In the genomic region with DNA sequence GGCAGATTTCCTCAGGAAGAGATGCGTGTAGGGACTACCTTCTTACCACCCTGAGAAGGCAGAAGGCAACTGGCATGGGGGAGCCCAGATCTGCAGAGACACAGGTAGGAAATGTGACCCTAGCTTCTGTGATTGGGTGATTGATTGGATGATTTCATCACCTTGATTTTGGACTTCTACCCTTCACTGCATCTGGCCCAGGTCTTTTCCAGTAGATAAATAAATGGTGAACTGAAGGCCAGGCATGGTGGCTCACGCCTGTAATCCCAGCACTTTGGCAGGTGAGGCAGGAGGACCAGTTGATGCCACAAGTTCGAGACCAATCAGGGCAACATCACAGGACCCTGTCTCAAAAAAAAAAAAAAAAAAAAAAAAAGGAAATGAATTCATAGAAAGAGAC, we compare ENCODE assay signal across 32 cellular contexts.
"Had no signal": no experiment of that assay in that cellular context is flagged by ENCODE, and none has a peak within 500 bp of the region (broad histone marks: within the 10 kb centered on the region; RNA-seq: fewer than 3 reads in every experiment).

No MANE protein-coding gene starts in this region.

- H3K4me1 ChIP-seq: adrenal gland, body of pancreas had no signal

- H3K27ac ChIP-seq: adrenal gland, body of pancreas, epithelial cell of prostate, esophagus squamous epithelium, WERI-Rb-1 had no signal

- H3K27me3 ChIP-seq: adrenal gland, body of pancreas, esophagus squamous epithelium had no signal

- FAIRE-seq: colon, endometrium, endothelial cell of umbilical vein, frontal cortex had no signal

- ATAC-seq: activated CD4-positive, CD25-positive, alpha-beta regulatory T cell treated with anti-CD3 and anti-CD28 coated beads, Interleukin-2, amount 50 U/mL, for 24 hours; activated CD8-positive, alpha-beta T cell treated with anti-CD3 and anti-CD28 coated beads for 36 hours; activated naive CD8-positive, alpha-beta T cell treated with anti-CD3 and anti-CD28 coated beads, Interleukin-2, amount 50 U/mL, for 24 hours; body of pancreas; effector memory CD8-positive, alpha-beta T cell; T-helper 17 cell had no signal

- H3K4me3 ChIP-seq: adrenal gland, body of pancreas, esophagus squamous epithelium had no signal

- H3K36me3 ChIP-seq: adrenal gland, esophagus squamous epithelium, WERI-Rb-1 had no signal

- DNase-seq: activated B cell treated with CpG ODN at 0.5 μM for 24 hours; activated CD4-positive, alpha-beta T cell treated with anti-CD3 and anti-CD28 coated beads for 48 hours; activated CD4-positive, alpha-beta T cell treated with anti-CD3 and anti-CD28 coated beads, Interleukin-2, amount 50 U/mL, for 1 hour; activated CD4-positive, alpha-beta T cell treated with anti-CD3 and anti-CD28 coated beads, Interleukin-2, amount 50 U/mL, for 48 hours; activated CD8-positive, alpha-beta T cell treated with anti-CD3 and anti-CD28 coated beads for 36 hours; activated effector memory CD4-positive, alpha-beta T cell treated with anti-CD3 and anti-CD28 coated beads, Interleukin-2, amount 50 U/mL, for 16 hours; activated naive CD4-positive, alpha-beta T cell treated with anti-CD3 and anti-CD28 coated beads for 36 hours; activated naive CD8-positive, alpha-beta T cell treated with anti-CD3 and anti-CD28 coated beads for 36 hours; activated naive CD8-positive, alpha-beta T cell treated with anti-CD3 and anti-CD28 coated beads, Interleukin-2, amount 50 U/mL, for 24 hours; activated T-cell treated with anti-CD3 and anti-CD28 coated beads, Interleukin-2, amount 50 U/mL, for 1 hour; activated T-cell treated with anti-CD3 and anti-CD28 coated beads, Interleukin-2, amount 50 U/mL, for 48 hours; amygdala; aorta; body of pancreas; caudate nucleus; cortex of kidney; dermis blood vessel endothelial cell; effector CD4-positive, alpha-beta T cell; effector memory CD8-positive, alpha-beta T cell; esophagus squamous epithelium; foreskin fibroblast; T-helper 1 cell; T-helper 17 cell; T1000; WERI-Rb-1 had no signal

- H3K9me3 ChIP-seq: adrenal gland, body of pancreas, esophagus squamous epithelium had no signal
